Comparison of ENCODE assay signal across 19 cellular contexts in genomic region chr21:33185852-33186251, GRCh38. TPM values are rescaled to one million over a fixed set of nuclear protein-coding genes. Genes with fewer than 3 reads are reported as not detected.
DNase-seq lines count a peak whose midpoint lies in the region; ATAC-seq and TF ChIP-seq lines count a peak whose summit lies in the region.
"Had no signal": no experiment of that assay in that cellular context is flagged by ENCODE, and none has a peak within 500 bp of the region (broad histone marks: within the 10 kb centered on the region; RNA-seq: fewer than 3 reads in every experiment).

No MANE protein-coding gene starts in this region.

- H3K36me3 Mint-ChIP-seq in CD4-positive, alpha-beta memory T cell: peaks cover 0 to 4% of the 10 kb centered on the region in 2 donors
- H3K36me3 Mint-ChIP-seq in activated CD4-positive, alpha-beta memory T cell treated with anti-CD3 and anti-CD28 coated beads, Interleukin-2, amount 10 ng/mL, durations not matched to agents 7 days and 5 days (ENCODE audit: low read depth): peaks cover 5% of the 10 kb centered on the region
- H3K36me3 Mint-ChIP-seq: mesothelial cell of epicardium had no signal

- intact Hi-C loops in CD4-positive, alpha-beta memory T cell (cut with micrococcal nuclease): no loop called here
- intact Hi-C loops in right lobe of liver (cut with DNase I) (no loop called here), PC-9 (cut with micrococcal nuclease; ENCODE audit: unreplicated experiment) (no loop called here), adrenal gland (cut with DNase I) (no loop called here)

- peak overlapping the region; percentile 77 for H3K4me2 ChIP-seq in BLaER1
- no peak overlapping the region for H3K4me2 ChIP-seq in PC-9

- POLR2A ChIA-PET in CD4-positive, alpha-beta memory T cell (lab: Charles Lee; ENCODE audit: partially characterized antibody): interaction anchor here (1.1 to 2.7 kb wide), 15 partner anchors 9 to 300 kb away, joined by 3 to 11 read pairs (median 6); partner anchors contain the start of genes IFNAR1, IFNAR2, IL10RB and TMEM50B
- POLR2A ChIA-PET in activated CD4-positive, alpha-beta memory T cell treated with anti-CD3 and anti-CD28 coated beads, Interleukin-2, amount 10 ng/mL, durations not matched to agents 7 days and 5 days (lab: Charles Lee): interaction anchor here (0.6 to 1.6 kb wide), 10 partner anchors 62 to 427 kb away, joined by 3 to 6 read pairs (median 3); partner anchors contain the start of genes IL10RB, PAXBP1 and TMEM50B
- POLR2A ChIA-PET in PC-9 (lab: Charles Lee; ENCODE audit: unreplicated experiment): no interaction called here

- TF ChIP-seq CTCF in right lobe of liver (IDR thresholded peaks at IDR 0.05): no peak
- no peak for TF ChIP-seq CTCF in PC-9 (conservative IDR thresholded peaks at IDR 0.05)
- no peak for TF ChIP-seq CTCF in adrenal gland (IDR thresholded peaks at IDR 0.05)

- no peak overlapping the region; the same call in 1 of the 2 replicates for H3K9ac ChIP-seq in BLaER1

- peak overlapping the region; percentile 76 to 93 (median 88) for H3K27ac Mint-ChIP-seq in CD4-positive, alpha-beta memory T cell
- H3K27ac Mint-ChIP-seq in activated CD4-positive, alpha-beta memory T cell treated with anti-CD3 and anti-CD28 coated beads, Interleukin-2, amount 10 ng/mL, durations not matched to agents 7 days and 5 days: peak overlapping the region; percentile 92
- H3K27ac Mint-ChIP-seq: mesothelial cell of epicardium had no signal

- peaks cover 26 to 47% (median 30%) of the 10 kb centered on the region in 4 donors for H3K4me1 Mint-ChIP-seq in CD4-positive, alpha-beta memory T cell
- peaks cover 35% of the 10 kb centered on the region for H3K4me1 Mint-ChIP-seq in activated CD4-positive, alpha-beta memory T cell treated with anti-CD3 and anti-CD28 coated beads, Interleukin-2, amount 10 ng/mL, durations not matched to agents 7 days and 5 days
- H3K4me1 Mint-ChIP-seq: mesothelial cell of epicardium had no signal

- no peak overlapping the region for H3K27ac ChIP-seq in BLaER1
- H3K27ac ChIP-seq in CD4-positive, alpha-beta memory T cell (ENCODE audit: low read depth, low read length): peak overlapping the region; percentile 11
- H3K27ac ChIP-seq in right lobe of liver: no peak overlapping the region
- H3K27ac ChIP-seq in PC-9: no peak overlapping the region
- H3K27ac ChIP-seq in adrenal gland: no peak overlapping the region
- H3K27ac ChIP-seq: cardiac muscle cell, thoracic aorta had no signal

- peak overlapping the region; percentile 18 to 82 (median 71) for H3K4me3 Mint-ChIP-seq in CD4-positive, alpha-beta memory T cell
- peak overlapping the region; percentile 49 for H3K4me3 Mint-ChIP-seq in activated CD4-positive, alpha-beta memory T cell treated with anti-CD3 and anti-CD28 coated beads, Interleukin-2, amount 10 ng/mL, durations not matched to agents 7 days and 5 days
- H3K4me3 Mint-ChIP-seq: mesothelial cell of epicardium had no signal

- peaks cover 0 to 2% (median 0%) of the 10 kb centered on the region in 8 donors for H3K9me3 Mint-ChIP-seq in CD4-positive, alpha-beta memory T cell
- no peaks in the 10 kb centered on the region for H3K9me3 Mint-ChIP-seq in activated CD4-positive, alpha-beta memory T cell treated with anti-CD3 and anti-CD28 coated beads, Interleukin-2, amount 10 ng/mL, durations not matched to agents 7 days and 5 days
- H3K9me3 Mint-ChIP-seq: mesothelial cell of epicardium had no signal

- peaks cover 50% of the 10 kb centered on the region for H3K4me1 ChIP-seq in BLaER1
- H3K4me1 ChIP-seq in CD4-positive, alpha-beta memory T cell (ENCODE audit: insufficient read depth, low read length): peaks cover 38% of the 10 kb centered on the region
- no peaks in the 10 kb centered on the region for H3K4me1 ChIP-seq in right lobe of liver
- no peaks in the 10 kb centered on the region for H3K4me1 ChIP-seq in PC-9 (replicated peaks; ENCODE audit: insufficient read depth)
- no peaks in the 10 kb centered on the region for H3K4me1 ChIP-seq in adrenal gland (replicated peaks in 1 of 2)

- H4K20me1 ChIP-seq in BLaER1 (no peaks in the 10 kb centered on the region), PC-9 (ENCODE audit: insufficient read depth) (no peaks in the 10 kb centered on the region)

- 42% methylated on average over 6 of the region's 6 CpGs for WGBS in right lobe of liver (ENCODE audit: insufficient coverage, low coverage, low lambda C conversion rate, missing lambda C conversion rate)
- 66 to 78% (median 71%) methylated on average over 6 of the region's 6 CpGs for WGBS in adrenal gland, 4 donors

- H3K9me3 ChIP-seq in BLaER1 (no peaks in the 10 kb centered on the region), right lobe of liver (no peaks in the 10 kb centered on the region), PC-9 (ENCODE audit: insufficient read depth, low read depth) (no peaks in the 10 kb centered on the region), adrenal gland (replicated peaks in 1 of 3) (no peaks in the 10 kb centered on the region)
- no peaks in the 10 kb centered on the region for H3K9me3 ChIP-seq in CD4-positive, alpha-beta memory T cell (ENCODE audit: control insufficient read depth in 1 of 2, low read length in 2 of 2)
- H3K9me3 ChIP-seq: heart right ventricle, thoracic aorta had no signal

- H3F3A ChIP-seq in PC-9 (ENCODE audit: insufficient read depth, low read depth): no peaks in the 10 kb centered on the region

- peak; percentile 42 to 70 (median 56) for DNase-seq in CD4-positive, alpha-beta memory T cell
- peak; percentile 43 for DNase-seq in activated CD4-positive, alpha-beta memory T cell treated with anti-CD3 and anti-CD28 coated beads, Interleukin-2, amount 10 ng/mL, durations not matched to agents 7 days and 5 days
- DNase-seq in right lobe of liver (no peak), PC-9 (no peak), adrenal gland (no peak)
- DNase-seq: activated CD4-positive, alpha-beta T cell treated with anti-CD3 and anti-CD28 coated beads, Interleukin-2, amount 50 U/mL, for 48 hours; AML-193; DMS 273 treated with DMSO at 0.1 percent for 48 hours; heart right ventricle; MM.1S; NCI-H2029 treated with DMSO at 0.1 percent for 48 hours; nucleus accumbens; stimulated activated CD4-positive, alpha-beta T cell treated with anti-CD3 and anti-CD28 coated beads, Interleukin-4, amount 100 ng/mL, for 1 hour; T-helper 9 cell had no signal

- no peak overlapping the region for H2AFZ ChIP-seq in PC-9

- H3K27me3 Mint-ChIP-seq in CD4-positive, alpha-beta memory T cell: peaks cover 0 to 1% of the 10 kb centered on the region in 2 donors
- H3K27me3 Mint-ChIP-seq in activated CD4-positive, alpha-beta memory T cell treated with anti-CD3 and anti-CD28 coated beads, Interleukin-2, amount 10 ng/mL, durations not matched to agents 7 days and 5 days: peaks cover 23% of the 10 kb centered on the region

- BruUV-seq in PC-9 (replicated peaks; lab: Mats Ljungman, UMichigan): no TSS peak

- ATAC-seq in right lobe of liver: peak; percentile 55 to 78 (median 72)
- no peak for ATAC-seq in GM19328 (IDR thresholded peaks at IDR 0.05; ENCODE audit: unreplicated experiment)

- H3K27me3 ChIP-seq in BLaER1 (peaks cover 15% of the 10 kb centered on the region; the same call in 1 of the 2 replicates), right lobe of liver (no peaks in the 10 kb centered on the region), PC-9 (ENCODE audit: insufficient read depth, low read depth) (peaks cover 40% of the 10 kb centered on the region), adrenal gland (peaks cover 12% of the 10 kb centered on the region)
- H3K27me3 ChIP-seq in CD4-positive, alpha-beta memory T cell (ENCODE audit: insufficient read depth, low read length): no peaks in the 10 kb centered on the region
- H3K27me3 ChIP-seq: cardiac muscle cell had no signal

- H3K4me3 ChIP-seq in BLaER1 (no peak overlapping the region), right lobe of liver (no peak overlapping the region), PC-9 (no peak overlapping the region), adrenal gland (no peak overlapping the region)
- no peak overlapping the region for H3K4me3 ChIP-seq in CD4-positive, alpha-beta memory T cell (ENCODE audit: low read length in 2 of 2)
- H3K4me3 ChIP-seq: cardiac muscle cell, heart right ventricle, thoracic aorta had no signal

- H3K79me2 ChIP-seq in PC-9 (ENCODE audit: low read depth): no peaks in the 10 kb centered on the region

- no peaks in the 10 kb centered on the region for H3K9me2 ChIP-seq in PC-9 (ENCODE audit: insufficient read depth)

- TF ChIP-seq POLR2A in right lobe of liver (IDR thresholded peaks at IDR 0.05): no peak
- no peak for TF ChIP-seq POLR2A in adrenal gland (IDR thresholded peaks at IDR 0.05)

- H3K36me3 ChIP-seq in BLaER1: no peaks in the 10 kb centered on the region
- no peaks in the 10 kb centered on the region for H3K36me3 ChIP-seq in CD4-positive, alpha-beta memory T cell (ENCODE audit: insufficient read depth, low read length)
- H3K36me3 ChIP-seq in right lobe of liver: no peaks in the 10 kb centered on the region
- no peaks in the 10 kb centered on the region for H3K36me3 ChIP-seq in PC-9 (ENCODE audit: low read depth)
- H3K36me3 ChIP-seq in adrenal gland (replicated peaks in 1 of 2): no peaks in the 10 kb centered on the region
- H3K36me3 ChIP-seq: cardiac muscle cell, heart right ventricle, thoracic aorta had no signal

- CTCF ChIA-PET in CD4-positive, alpha-beta memory T cell (lab: Charles Lee; ENCODE audit: partially characterized antibody): interaction anchor here (1.1 to 3.0 kb wide), 10 partner anchors 8 to 300 kb away, joined by 3 to 35 read pairs (median 5); no protein-coding TSS in a partner anchor
- CTCF ChIA-PET in activated CD4-positive, alpha-beta memory T cell treated with anti-CD3 and anti-CD28 coated beads, Interleukin-2, amount 10 ng/mL, durations not matched to agents 7 days and 5 days (lab: Charles Lee): interaction anchor here (0.6 to 3.2 kb wide), 9 partner anchors 11 to 274 kb away, joined by 3 to 31 read pairs (median 4); no protein-coding TSS in a partner anchor
- CTCF ChIA-PET in PC-9 (lab: Charles Lee): no interaction called here

RNA-seq across cellular contexts. Expression of gene IFNAR2, which starts 43.9 kb away (rescaled TPM):
- 10 to 100 TPM; 76.5 to 77.7 TPM for total RNA-seq in CD4-positive, alpha-beta memory T cell
- 10 to 100 TPM; 78.0 to 81.1 TPM for polyA plus RNA-seq in CD4-positive, alpha-beta memory T cell
- total RNA-seq in activated CD4-positive, alpha-beta memory T cell treated with anti-CD3 and anti-CD28 coated beads, Interleukin-2, amount 10 ng/mL, durations not matched to agents 7 days and 5 days: 10 to 100 TPM; 60.1 to 61.9 TPM
- total RNA-seq in right lobe of liver (10 to 100 TPM; 12.4 to 35.5 (median 16.3) TPM), PC-9 (2021) (8.5 and 10.3 TPM in 2 replicates), adrenal gland (10 to 100 TPM in 6 of 8 donors, 1 to 10 TPM in 2; 5.9 to 29.7 (median 14.5) TPM)
- polyA plus RNA-seq in adrenal gland: 10 to 100 TPM; 11.4 to 16.3 (median 16.1) TPM

Comparison
In these comparisons a context has a peak if more than half of its experiments do, and no peak if none do; other contexts are left out.
1. DNase-seq: peak in CD4-positive, alpha-beta memory T cell (5 of 5) and activated CD4-positive, alpha-beta memory T cell treated with anti-CD3 and anti-CD28 coated beads, Interleukin-2, amount 10 ng/mL, durations not matched to agents 7 days and 5 days (single experiment); none in right lobe of liver (0 of 3), PC-9 (0 of 2) and adrenal gland (0 of 7).